ENCODE assay signal across 14 cellular contexts in the genomic region with DNA sequence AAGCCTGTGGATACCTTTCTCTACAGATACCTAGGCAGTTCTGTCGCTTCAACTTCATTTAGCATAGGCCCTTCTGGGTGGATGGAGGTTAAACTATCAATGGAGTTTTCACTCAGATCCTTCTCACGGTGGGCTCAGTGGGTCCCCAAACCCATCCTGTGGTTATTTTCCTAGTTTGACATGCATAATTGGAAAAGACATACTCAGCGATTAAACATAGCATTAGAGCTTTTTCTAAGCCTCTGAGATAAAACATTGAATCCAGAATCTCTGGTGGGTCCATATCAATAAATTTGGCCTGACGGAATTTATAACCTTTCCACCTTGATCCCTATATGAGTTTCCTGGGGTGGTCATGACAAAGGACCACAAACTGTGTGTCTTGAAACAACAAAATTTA. TPM values are rescaled to one million over a fixed set of nuclear protein-coding genes. Genes with fewer than 3 reads are reported as not detected.
DNase-seq lines count a peak whose midpoint lies in the region; ATAC-seq and TF ChIP-seq lines count a peak whose summit lies in the region.
"Had no signal": no experiment of that assay in that cellular context is flagged by ENCODE, and none has a peak within 500 bp of the region (broad histone marks: within the 10 kb centered on the region; RNA-seq: fewer than 3 reads in every experiment).

No MANE protein-coding gene starts in this region.

- H3K27me3 Mint-ChIP-seq in CD8-positive, alpha-beta memory T cell, result peaks cover 0 to 2% of the 10 kb centered on the region in 2 donors
- H3K27me3 Mint-ChIP-seq in activated T-helper 17 cell treated with anti-CD3 and anti-CD28 coated beads, Interleukin-2, amount 50 U/mL, for 72 hours, result no peaks in the 10 kb centered on the region
- no peaks in the 10 kb centered on the region for H3K27me3 Mint-ChIP-seq in naive thymus-derived CD4-positive, alpha-beta T cell

- no peaks in the 10 kb centered on the region for H3K27me3 ChIP-seq in BLaER1 treated with 17β-estradiol and CSF1 and Interleukin-3, amounts not matched to agents 10 nM and 100 nM
- no peaks in the 10 kb centered on the region for H3K27me3 ChIP-seq in CD8-positive, alpha-beta memory T cell (ENCODE audit: insufficient read depth, low read length, poor library complexity, severe bottlenecking)
- no peaks in the 10 kb centered on the region for H3K27me3 ChIP-seq in naive thymus-derived CD4-positive, alpha-beta T cell (ENCODE audit: control insufficient read depth in 2 of 2, insufficient read depth in 2 of 2, low read length in 2 of 2)
- H3K27me3 ChIP-seq: adrenal gland, SJCRH30 had no signal

- peaks cover 0 to 16% (median 7%) of the 10 kb centered on the region in 11 experiments; a peak in 11 of 22 replicates for H3K36me3 ChIP-seq in BLaER1 treated with 17β-estradiol and CSF1 and Interleukin-3, amounts not matched to agents 10 nM and 100 nM
- no peaks in the 10 kb centered on the region for H3K36me3 ChIP-seq in CD8-positive, alpha-beta memory T cell (ENCODE audit: insufficient read depth, low read length)
- no peaks in the 10 kb centered on the region for H3K36me3 ChIP-seq in naive thymus-derived CD4-positive, alpha-beta T cell (ENCODE audit: control insufficient read depth in 2 of 3, insufficient read depth in 3 of 3, low read length in 3 of 3)
- H3K36me3 ChIP-seq: adrenal gland, SJCRH30 had no signal

- H4K20me1 ChIP-seq in BLaER1 treated with 17β-estradiol and CSF1 and Interleukin-3, amounts not matched to agents 10 nM and 100 nM, result peaks cover 25 to 31% (median 27%) of the 10 kb centered on the region in 11 experiments

- H3K9me3 ChIP-seq in BLaER1 treated with 17β-estradiol and CSF1 and Interleukin-3, amounts not matched to agents 10 nM and 100 nM (replicated peaks in 1 of 11), result peaks cover 0 to 7% (median 0%) of the 10 kb centered on the region in 11 experiments; a peak in 2 of 22 replicates
- no peaks in the 10 kb centered on the region for H3K9me3 ChIP-seq in CD8-positive, alpha-beta memory T cell (ENCODE audit: low read length)
- no peaks in the 10 kb centered on the region for H3K9me3 ChIP-seq in naive thymus-derived CD4-positive, alpha-beta T cell (ENCODE audit: control insufficient read depth in 2 of 3, low read length in 3 of 3)
- H3K9me3 ChIP-seq: adrenal gland, SJCRH30 had no signal

- H3K36me3 Mint-ChIP-seq in CD8-positive, alpha-beta memory T cell, result peaks cover 0 to 13% (median 0%) of the 10 kb centered on the region in 3 donors
- peaks cover 39% of the 10 kb centered on the region for H3K36me3 Mint-ChIP-seq in activated T-helper 17 cell treated with anti-CD3 and anti-CD28 coated beads, Interleukin-2, amount 50 U/mL, for 72 hours (ENCODE audit: low read depth)
- peaks cover 0 to 27% (median 0%) of the 10 kb centered on the region in 5 donors for H3K36me3 Mint-ChIP-seq in naive thymus-derived CD4-positive, alpha-beta T cell

- no peak for TF ChIP-seq CTCF in RWPE1 (conservative IDR thresholded peaks at IDR 0.05; ENCODE audit: low read depth)

- H3K4me3 Mint-ChIP-seq in CD8-positive, alpha-beta memory T cell, result peak overlapping the region in 2 of 7 donors; percentile 12 to 93
- peak overlapping the region; percentile 95 for H3K4me3 Mint-ChIP-seq in activated T-helper 17 cell treated with anti-CD3 and anti-CD28 coated beads, Interleukin-2, amount 50 U/mL, for 72 hours
- peak overlapping the region in 8 of 10 donors; percentile 19 to 97 (median 90) for H3K4me3 Mint-ChIP-seq in naive thymus-derived CD4-positive, alpha-beta T cell

- H3K27ac ChIP-seq in BLaER1 treated with 17β-estradiol and CSF1 and Interleukin-3, amounts not matched to agents 10 nM and 100 nM, result no peak overlapping the region
- H3K27ac ChIP-seq in CD8-positive, alpha-beta memory T cell (ENCODE audit: low read depth, low read length), result no peak overlapping the region
- no peak overlapping the region for H3K27ac ChIP-seq in naive thymus-derived CD4-positive, alpha-beta T cell (ENCODE audit: low read depth, low read length)
- H3K27ac ChIP-seq in RWPE1, result no peak overlapping the region
- H3K27ac ChIP-seq: SJCRH30 had no signal

- H3K4me1 ChIP-seq in BLaER1 treated with 17β-estradiol and CSF1 and Interleukin-3, amounts not matched to agents 10 nM and 100 nM, result peaks cover 33 to 59% (median 51%) of the 10 kb centered on the region in 10 experiments
- peaks cover 36% of the 10 kb centered on the region for H3K4me1 ChIP-seq in CD8-positive, alpha-beta memory T cell (ENCODE audit: insufficient read depth, low read length)
- peaks cover 20 to 26% of the 10 kb centered on the region in 2 donors for H3K4me1 ChIP-seq in naive thymus-derived CD4-positive, alpha-beta T cell (ENCODE audit: control insufficient read depth in 2 of 2, insufficient read depth in 2 of 2, low read length in 2 of 2)
- H3K4me1 ChIP-seq: SJCRH30 had no signal

- intact Hi-C loops in naive thymus-derived CD4-positive, alpha-beta T cell (cut with micrococcal nuclease), result loop anchor here (1.0 to 10.0 kb wide), 8 partner anchors 9 to 1952 kb away; partner anchors contain the start of genes TRIO (in 2 of the 2), RETREG1 (in 1 of the 2) and ZNF622 (in 1 of the 2)

- H3K27ac Mint-ChIP-seq in CD8-positive, alpha-beta memory T cell, result peak overlapping the region in 6 of 8 donors; percentile 52 to 99 (median 96)
- H3K27ac Mint-ChIP-seq in activated T-helper 17 cell treated with anti-CD3 and anti-CD28 coated beads, Interleukin-2, amount 50 U/mL, for 72 hours, result no peak overlapping the region
- H3K27ac Mint-ChIP-seq in naive thymus-derived CD4-positive, alpha-beta T cell, result peak overlapping the region in 1 of 9 donors; percentile 96

- no peak for ATAC-seq in activated T-helper 17 cell treated with anti-CD3 and anti-CD28 coated beads, Interleukin-2, amount 50 U/mL, for 72 hours (replicated peaks)
- ATAC-seq in naive thymus-derived CD4-positive, alpha-beta T cell, result no peak
- no peak for ATAC-seq in left lobe of liver

- H3K9ac ChIP-seq in BLaER1 treated with 17β-estradiol and CSF1 and Interleukin-3, amounts not matched to agents 10 nM and 100 nM, result no peak overlapping the region

- no peak for DNase-seq in CD8-positive, alpha-beta memory T cell
- DNase-seq in naive thymus-derived CD4-positive, alpha-beta T cell, result no peak
- DNase-seq in left lobe of liver (ENCODE audit: low spot score) (no peak), RWPE1 (ENCODE audit: low spot score) (no peak)
- DNase-seq in stimulated activated naive CD4-positive, alpha-beta T cell treated with Interleukin-2 at 50 U/mL for 16 hours (lab: John Stamatoyannopoulos, UW), result no peak
- DNase-seq: adrenal gland, head of caudate nucleus, islet precursor cell, KG1, midbrain, NCI-H1436, SJCRH30 had no signal

- H3K4me2 ChIP-seq in BLaER1 treated with 17β-estradiol and CSF1 and Interleukin-3, amounts not matched to agents 10 nM and 100 nM, result peak overlapping the region; percentile 85 to 98 (median 95); a peak in 17 of 22 replicates

- peaks cover 36 to 69% (median 67%) of the 10 kb centered on the region in 3 donors for H3K4me1 Mint-ChIP-seq in CD8-positive, alpha-beta memory T cell
- H3K4me1 Mint-ChIP-seq in activated T-helper 17 cell treated with anti-CD3 and anti-CD28 coated beads, Interleukin-2, amount 50 U/mL, for 72 hours, result peaks cover 29% of the 10 kb centered on the region
- H3K4me1 Mint-ChIP-seq in naive thymus-derived CD4-positive, alpha-beta T cell, result peaks cover 22 to 62% (median 57%) of the 10 kb centered on the region in 7 donors

- no peak overlapping the region for H3K4me3 ChIP-seq in BLaER1 treated with 17β-estradiol and CSF1 and Interleukin-3, amounts not matched to agents 10 nM and 100 nM
- H3K4me3 ChIP-seq in CD8-positive, alpha-beta memory T cell (ENCODE audit: low read length), result no peak overlapping the region
- H3K4me3 ChIP-seq in naive thymus-derived CD4-positive, alpha-beta T cell (ENCODE audit: low read length), result no peak overlapping the region

- no peaks in the 10 kb centered on the region for H3K9me3 Mint-ChIP-seq in CD8-positive, alpha-beta memory T cell
- H3K9me3 Mint-ChIP-seq in activated T-helper 17 cell treated with anti-CD3 and anti-CD28 coated beads, Interleukin-2, amount 50 U/mL, for 72 hours, result no peaks in the 10 kb centered on the region
- H3K9me3 Mint-ChIP-seq in naive thymus-derived CD4-positive, alpha-beta T cell, result peaks cover 0 to 3% (median 0%) of the 10 kb centered on the region in 11 donors

- POLR2A ChIA-PET in CD8-positive, alpha-beta memory T cell (lab: Charles Lee), result no interaction called here
- POLR2A ChIA-PET in naive thymus-derived CD4-positive, alpha-beta T cell (lab: Charles Lee), result interaction anchor here (0.9 kb wide), 1 partner anchor 208 kb away, joined by 3 read pairs; no protein-coding TSS in a partner anchor
- POLR2A ChIA-PET in RWPE1 (lab: Yijun Ruan, JAX; ENCODE audit: low non-redundant PET), result no interaction called here

- CTCF ChIA-PET in CD8-positive, alpha-beta memory T cell (lab: Charles Lee), result no interaction called here
- CTCF ChIA-PET in naive thymus-derived CD4-positive, alpha-beta T cell (lab: Charles Lee), result no interaction called here
- CTCF ChIA-PET in RWPE1 (lab: Yijun Ruan, JAX), result no interaction called here

RNA-seq across cellular contexts. Expression of gene OTULIN, which starts 1.8 kb away (rescaled TPM):
- total RNA-seq in CD8-positive, alpha-beta memory T cell, result 10 to 100 TPM; 86.2 to 87.6 TPM
- polyA plus RNA-seq in CD8-positive, alpha-beta memory T cell, result 28.1 TPM
- 10 to 100 TPM; 67.2 to 73.9 TPM for total RNA-seq in activated T-helper 17 cell treated with anti-CD3 and anti-CD28 coated beads, Interleukin-2, amount 50 U/mL, for 72 hours
- total RNA-seq in naive thymus-derived CD4-positive, alpha-beta T cell, result 10 to 100 TPM; 48.3 to 66.9 (median 58.2) TPM
- 10 to 100 TPM; 12.1 to 13.6 TPM for polyA plus RNA-seq in naive thymus-derived CD4-positive, alpha-beta T cell
- 32.1 TPM for total RNA-seq in left lobe of liver
